ENCODE assay signal across 9 cellular contexts in the genomic region with DNA sequence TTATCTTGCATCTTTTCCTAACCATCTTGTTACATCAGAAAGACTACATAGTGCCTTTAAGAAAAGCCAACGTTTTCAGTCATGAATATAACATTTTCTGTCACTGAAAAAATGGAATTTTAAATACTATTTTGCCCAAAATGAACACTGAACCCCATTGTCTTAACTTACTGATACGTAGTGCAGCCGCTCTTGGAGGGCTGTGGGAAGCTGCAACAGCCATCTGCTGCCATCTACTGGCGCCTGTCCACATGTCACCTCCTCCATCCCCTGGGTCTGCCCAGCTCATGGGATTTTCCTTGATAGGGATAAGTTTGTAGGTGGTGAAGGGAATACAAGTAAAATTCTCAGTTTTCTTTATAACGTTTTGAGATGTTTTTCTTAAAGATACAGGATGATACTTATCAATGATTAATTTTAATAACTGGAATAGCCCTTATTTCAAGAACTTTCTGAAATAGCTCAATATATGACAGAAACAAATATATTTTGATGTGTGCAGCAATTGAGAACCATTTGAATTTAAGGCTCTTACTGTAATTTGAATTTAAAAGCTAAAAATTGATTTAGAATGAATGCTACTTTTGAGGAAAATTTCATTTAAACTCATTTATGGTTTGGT.
A peak's percentile ranks its signal among the peaks of the same experiment; 100 is the strongest.
DNase-seq lines count a peak whose midpoint lies in the region; ATAC-seq and TF ChIP-seq lines count a peak whose summit lies in the region.
"Had no signal": no experiment of that assay in that cellular context is flagged by ENCODE, and none has a peak within 500 bp of the region (broad histone marks: within the 10 kb centered on the region; RNA-seq: fewer than 3 reads in every experiment).

No MANE protein-coding gene starts in this region.

- TF ChIP-seq CTCF in CD4-positive, alpha-beta T cell (IDR thresholded peaks at IDR 0.05) = peak; percentile 100
- TF ChIP-seq CTCF in lung (IDR thresholded peaks at IDR 0.05; ENCODE audit: control extremely low read depth, extremely low read depth) = peak; percentile 88

- peaks cover 19% of the 10 kb centered on the region for H3K4me1 Mint-ChIP-seq in CD4-positive, alpha-beta T cell (ENCODE audit: low read depth)

- H3K4me1 ChIP-seq in lung (ENCODE audit: control insufficient read depth in 2 of 2, insufficient read depth in 2 of 2, low read length in 2 of 2) = no peaks in the 10 kb centered on the region

- H3K27me3 Mint-ChIP-seq in CD4-positive, alpha-beta T cell = no peaks in the 10 kb centered on the region

- H3K4me3 ChIP-seq in lung = no peak overlapping the region

- no peak overlapping the region for H3K27ac ChIP-seq in CD4-positive, alpha-beta T cell (ENCODE audit: low read depth, low read length)
- no peak overlapping the region for H3K27ac ChIP-seq in lung (ENCODE audit: low read depth in 1 of 2, low read length in 1 of 2)

- no peak overlapping the region for H3K27ac Mint-ChIP-seq in CD4-positive, alpha-beta T cell
- H3K27ac Mint-ChIP-seq: activated naive CD8-positive, alpha-beta T cell had no signal

- CTCF ChIA-PET in CD4-positive, alpha-beta T cell (lab: Charles Lee) = interaction anchor here (0.6 to 2.8 kb wide), 12 partner anchors 8 to 1075 kb away, joined by 3 to 28 read pairs (median 3); no protein-coding TSS in a partner anchor

- H3K9me3 ChIP-seq in CD4-positive, alpha-beta T cell (ENCODE audit: control insufficient read depth, low read length) = no peaks in the 10 kb centered on the region
- H3K9me3 ChIP-seq in lung (ENCODE audit: control insufficient read depth in 2 of 2, insufficient read depth in 1 of 2, low read length in 1 of 2) = no peaks in the 10 kb centered on the region

- no peaks in the 10 kb centered on the region for H3K9me3 Mint-ChIP-seq in CD4-positive, alpha-beta T cell

- peak; percentile 95 for ATAC-seq in CD4-positive, alpha-beta T cell (ENCODE audit: poor library complexity)
- ATAC-seq in GM19452 (IDR thresholded peaks at IDR 0.05; ENCODE audit: unreplicated experiment) = peak; percentile 89
- peak; percentile 97 for ATAC-seq in HG03521 (IDR thresholded peaks at IDR 0.05; ENCODE audit: unreplicated experiment)
- peak; percentile 93 for ATAC-seq in lung (ENCODE audit: insufficient read depth, low FRiP score)

- intact Hi-C loops in CD4-positive, alpha-beta T cell (cut with DNase I, micrococcal nuclease) = loop anchor here (1.0 to 10.0 kb wide), 6 partner anchors 283 to 1073 kb away; no protein-coding TSS in a partner anchor

- no peaks in the 10 kb centered on the region for H3K36me3 Mint-ChIP-seq in CD4-positive, alpha-beta T cell (ENCODE audit: low read depth)

- H3K4me3 Mint-ChIP-seq in CD4-positive, alpha-beta T cell = no peak overlapping the region
- H3K4me3 Mint-ChIP-seq: activated naive CD8-positive, alpha-beta T cell had no signal

- DNase-seq in CD4-positive, alpha-beta T cell = peak; percentile 57 to 77 (median 64)
- DNase-seq in NCI-H526 (lab: John Stamatoyannopoulos, UW) (peak; percentile 17 to 87), dermis microvascular lymphatic vessel endothelial cell (ENCODE audit: low read depth in 2 of 2) (peak; percentile 71 to 80), lung (ENCODE audit: low spot score) (peak; percentile 77)
- DNase-seq in activated CD4-positive, alpha-beta T cell treated with anti-CD3 and anti-CD28 coated beads, Interleukin-2, amount 50 U/mL, for 24 hours (ENCODE audit: low read depth in 1 of 2, low spot score in 1 of 2) = peak; percentile 53 to 56
- DNase-seq in stimulated activated CD8-positive, alpha-beta memory T cell treated with anti-CD3 and anti-CD28 coated beads, Interleukin-15, amount 100 ng/mL, for 4 hours (ENCODE audit: low read depth in 2 of 2) = peak; percentile 27 to 30

- no peaks in the 10 kb centered on the region for H3K36me3 ChIP-seq in lung (ENCODE audit: control insufficient read depth in 2 of 2, insufficient read depth in 2 of 2, low read length in 2 of 2)

- no peaks in the 10 kb centered on the region for H3K27me3 ChIP-seq in CD4-positive, alpha-beta T cell (ENCODE audit: control insufficient read depth, insufficient read depth, low read length)
- H3K27me3 ChIP-seq in lung (ENCODE audit: control insufficient read depth, insufficient read depth) = no peaks in the 10 kb centered on the region

- POLR2A ChIA-PET in CD4-positive, alpha-beta T cell (lab: Charles Lee) = interaction anchor here (0.9 to 1.3 kb wide), 2 partner anchors 857 to 858 kb away, joined by 6 read pairs; no protein-coding TSS in a partner anchor

- WGBS in lung, 2 donors = 2% methylated on average over 5 of the region's 5 CpGs
